In the genomic region with DNA sequence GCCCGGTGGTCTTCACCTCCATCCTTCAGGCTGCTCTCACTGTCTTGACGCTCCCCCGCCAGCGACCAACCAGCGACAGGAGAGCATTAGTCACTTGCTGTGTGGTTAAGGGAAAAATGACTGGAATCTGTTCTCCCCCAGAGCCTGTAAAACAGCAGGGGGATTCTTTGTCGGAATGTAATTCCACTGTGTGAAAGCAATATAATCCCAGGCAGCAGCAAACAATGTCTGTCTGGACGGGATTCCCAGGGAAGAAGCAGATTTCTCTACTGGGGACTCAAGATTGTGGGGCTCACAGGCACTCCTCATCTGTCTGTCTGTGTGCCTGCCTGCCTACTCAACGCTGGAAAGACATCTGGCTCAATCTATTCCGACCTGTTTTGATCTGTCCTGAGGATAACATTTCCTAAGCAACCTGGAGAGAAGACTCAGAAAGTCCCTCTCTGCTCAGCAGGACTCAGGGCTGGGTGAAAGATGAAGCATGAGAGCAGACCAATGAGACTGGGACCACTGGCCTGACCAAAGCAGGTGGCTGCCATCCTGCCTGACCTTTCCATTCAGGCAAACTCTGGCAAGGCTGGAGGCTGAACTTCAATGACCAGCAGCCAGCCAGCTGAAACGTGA, we compare ENCODE assay signal across 1 cellular context.
TF ChIP-seq lines count a peak whose summit lies in the region.

No MANE protein-coding gene starts in this region.

TF ChIP-seq in HEK293, 187 proteins besides CTCF, POLR2A, EP300 and RAD21 (continued from another document):
- TF ChIP-seq, protein P1, sequence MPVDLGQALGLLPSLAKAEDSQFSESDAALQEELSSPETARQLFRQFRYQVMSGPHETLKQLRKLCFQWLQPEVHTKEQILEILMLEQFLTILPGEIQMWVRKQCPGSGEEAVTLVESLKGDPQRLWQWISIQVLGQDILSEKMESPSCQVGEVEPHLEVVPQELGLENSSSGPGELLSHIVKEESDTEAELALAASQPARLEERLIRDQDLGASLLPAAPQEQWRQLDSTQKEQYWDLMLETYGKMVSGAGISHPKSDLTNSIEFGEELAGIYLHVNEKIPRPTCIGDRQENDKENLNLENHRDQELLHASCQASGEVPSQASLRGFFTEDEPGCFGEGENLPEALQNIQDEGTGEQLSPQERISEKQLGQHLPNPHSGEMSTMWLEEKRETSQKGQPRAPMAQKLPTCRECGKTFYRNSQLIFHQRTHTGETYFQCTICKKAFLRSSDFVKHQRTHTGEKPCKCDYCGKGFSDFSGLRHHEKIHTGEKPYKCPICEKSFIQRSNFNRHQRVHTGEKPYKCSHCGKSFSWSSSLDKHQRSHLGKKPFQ (tag by site-specific recombination; IDR thresholded peaks at IDR 0.05): peak; percentile 54; the same call in 1 of the 2 replicates
- no peak for TF ChIP-seq ZNF138 (tag by site-specific recombination; IDR thresholded peaks at IDR 0.05; ENCODE audit: borderline replicate concordance)
- TF ChIP-seq ZBTB17 (tag by site-specific recombination; IDR thresholded peaks at IDR 0.05): peak; percentile 89
- peak; percentile 88 for TF ChIP-seq ZNF843 (tag by site-specific recombination; IDR thresholded peaks at IDR 0.05)
- peak; percentile 73; the same call in 1 of the 2 replicates for TF ChIP-seq ZNF24 (tag by site-specific recombination; IDR thresholded peaks at IDR 0.05)
- no peak for TF ChIP-seq ZNF184 (tag by site-specific recombination; IDR thresholded peaks at IDR 0.05)
- TF ChIP-seq ZNF596 (tag by site-specific recombination; IDR thresholded peaks at IDR 0.05): peak; percentile 34; the same call in 1 of the 2 replicates
- TF ChIP-seq PRDM1 (tag by site-specific recombination; IDR thresholded peaks at IDR 0.05): peak; percentile 84
- TF ChIP-seq ZNF394 (tag by site-specific recombination; IDR thresholded peaks at IDR 0.05; ENCODE audit: borderline replicate concordance): no peak; the same call in 1 of the 2 replicates
- TF ChIP-seq, protein P2, sequence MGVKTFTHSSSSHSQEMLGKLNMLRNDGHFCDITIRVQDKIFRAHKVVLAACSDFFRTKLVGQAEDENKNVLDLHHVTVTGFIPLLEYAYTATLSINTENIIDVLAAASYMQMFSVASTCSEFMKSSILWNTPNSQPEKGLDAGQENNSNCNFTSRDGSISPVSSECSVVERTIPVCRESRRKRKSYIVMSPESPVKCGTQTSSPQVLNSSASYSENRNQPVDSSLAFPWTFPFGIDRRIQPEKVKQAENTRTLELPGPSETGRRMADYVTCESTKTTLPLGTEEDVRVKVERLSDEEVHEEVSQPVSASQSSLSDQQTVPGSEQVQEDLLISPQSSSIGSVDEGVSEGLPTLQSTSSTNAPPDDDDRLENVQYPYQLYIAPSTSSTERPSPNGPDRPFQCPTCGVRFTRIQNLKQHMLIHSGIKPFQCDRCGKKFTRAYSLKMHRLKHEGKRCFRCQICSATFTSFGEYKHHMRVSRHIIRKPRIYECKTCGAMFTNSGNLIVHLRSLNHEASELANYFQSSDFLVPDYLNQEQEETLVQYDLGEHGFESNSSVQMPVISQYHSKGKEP (tag by site-specific recombination; IDR thresholded peaks at IDR 0.05): peak; percentile 67
- TF ChIP-seq, protein P3, sequence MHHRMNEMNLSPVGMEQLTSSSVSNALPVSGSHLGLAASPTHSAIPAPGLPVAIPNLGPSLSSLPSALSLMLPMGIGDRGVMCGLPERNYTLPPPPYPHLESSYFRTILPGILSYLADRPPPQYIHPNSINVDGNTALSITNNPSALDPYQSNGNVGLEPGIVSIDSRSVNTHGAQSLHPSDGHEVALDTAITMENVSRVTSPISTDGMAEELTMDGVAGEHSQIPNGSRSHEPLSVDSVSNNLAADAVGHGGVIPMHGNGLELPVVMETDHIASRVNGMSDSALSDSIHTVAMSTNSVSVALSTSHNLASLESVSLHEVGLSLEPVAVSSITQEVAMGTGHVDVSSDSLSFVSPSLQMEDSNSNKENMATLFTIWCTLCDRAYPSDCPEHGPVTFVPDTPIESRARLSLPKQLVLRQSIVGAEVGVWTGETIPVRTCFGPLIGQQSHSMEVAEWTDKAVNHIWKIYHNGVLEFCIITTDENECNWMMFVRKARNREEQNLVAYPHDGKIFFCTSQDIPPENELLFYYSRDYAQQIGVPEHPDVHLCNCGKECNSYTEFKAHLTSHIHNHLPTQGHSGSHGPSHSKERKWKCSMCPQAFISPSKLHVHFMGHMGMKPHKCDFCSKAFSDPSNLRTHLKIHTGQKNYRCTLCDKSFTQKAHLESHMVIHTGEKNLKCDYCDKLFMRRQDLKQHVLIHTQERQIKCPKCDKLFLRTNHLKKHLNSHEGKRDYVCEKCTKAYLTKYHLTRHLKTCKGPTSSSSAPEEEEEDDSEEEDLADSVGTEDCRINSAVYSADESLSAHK (tag by site-specific recombination; IDR thresholded peaks at IDR 0.05): peak; percentile 83
- TF ChIP-seq ZBTB21 (tag by site-specific recombination; IDR thresholded peaks at IDR 0.05): peak; percentile 64; the same call in 1 of the 2 replicates
- TF ChIP-seq KLF1 (tag by site-specific recombination; IDR thresholded peaks at IDR 0.05): no peak
- TF ChIP-seq, protein P4, sequence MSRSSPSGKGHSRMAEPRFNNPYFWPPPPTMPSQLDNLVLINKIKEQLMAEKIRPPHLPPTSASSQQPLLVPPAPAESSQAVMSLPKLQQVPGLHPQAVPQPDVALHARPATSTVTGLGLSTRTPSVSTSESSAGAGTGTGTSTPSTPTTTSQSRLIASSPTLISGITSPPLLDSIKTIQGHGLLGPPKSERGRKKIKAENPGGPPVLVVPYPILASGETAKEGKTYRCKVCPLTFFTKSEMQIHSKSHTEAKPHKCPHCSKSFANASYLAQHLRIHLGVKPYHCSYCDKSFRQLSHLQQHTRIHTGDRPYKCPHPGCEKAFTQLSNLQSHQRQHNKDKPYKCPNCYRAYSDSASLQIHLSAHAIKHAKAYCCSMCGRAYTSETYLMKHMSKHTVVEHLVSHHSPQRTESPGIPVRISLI (tag by site-specific recombination; IDR thresholded peaks at IDR 0.05): no peak
- TF ChIP-seq, protein P5, sequence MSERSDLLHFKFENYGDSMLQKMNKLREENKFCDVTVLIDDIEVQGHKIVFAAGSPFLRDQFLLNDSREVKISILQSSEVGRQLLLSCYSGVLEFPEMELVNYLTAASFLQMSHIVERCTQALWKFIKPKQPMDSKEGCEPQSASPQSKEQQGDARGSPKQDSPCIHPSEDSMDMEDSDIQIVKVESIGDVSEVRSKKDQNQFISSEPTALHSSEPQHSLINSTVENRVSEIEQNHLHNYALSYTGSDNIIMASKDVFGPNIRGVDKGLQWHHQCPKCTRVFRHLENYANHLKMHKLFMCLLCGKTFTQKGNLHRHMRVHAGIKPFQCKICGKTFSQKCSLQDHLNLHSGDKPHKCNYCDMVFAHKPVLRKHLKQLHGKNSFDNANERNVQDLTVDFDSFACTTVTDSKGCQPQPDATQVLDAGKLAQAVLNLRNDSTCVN (tag by site-specific recombination; optimal IDR thresholded peaks at IDR 0.05): no peak
- TF ChIP-seq WT1 (tag by site-specific recombination; IDR thresholded peaks at IDR 0.05): peak; percentile 51; the same call in 1 of the 2 replicates
- peak; percentile 78 for TF ChIP-seq IKZF3 (tag by site-specific recombination; IDR thresholded peaks at IDR 0.05)
- TF ChIP-seq TRIM28 (IDR thresholded peaks at IDR 0.05; ENCODE audit: borderline replicate concordance, low read length): peak; percentile 50; the same call in 1 of the 2 replicates
- TF ChIP-seq ZNF335 (tag by site-specific recombination; conservative IDR thresholded peaks at IDR 0.05): peak; percentile 99
- TF ChIP-seq ZBTB8A (tag by site-specific recombination; IDR thresholded peaks at IDR 0.05): peak; percentile 49
- TF ChIP-seq KLF7 (tag by site-specific recombination; IDR thresholded peaks at IDR 0.05; ENCODE audit: borderline replicate concordance): no peak
- TF ChIP-seq SETDB1 (IDR thresholded peaks at IDR 0.05; ENCODE audit: insufficient read length, low read length): no peak
- peak; percentile 91 for TF ChIP-seq ZNF561 (tag by site-specific recombination; IDR thresholded peaks at IDR 0.05; ENCODE audit: borderline replicate concordance)
- peak; percentile 90 for TF ChIP-seq MZF1 (tag by site-specific recombination; IDR thresholded peaks at IDR 0.05; ENCODE audit: borderline replicate concordance)
- TF ChIP-seq TCF7L2 (IDR thresholded peaks at IDR 0.05; ENCODE audit: borderline replicate concordance, low read depth, low read length): peak; percentile 90; the same call in 1 of the 2 replicates
- TF ChIP-seq KLF10 (tag by site-specific recombination; IDR thresholded peaks at IDR 0.05): peak; percentile 99
- TF ChIP-seq ZEB2 (tag by site-specific recombination; IDR thresholded peaks at IDR 0.05): peak; percentile 94
- peak; percentile 61 for TF ChIP-seq ZXDB (tag by site-specific recombination; IDR thresholded peaks at IDR 0.05)
- peak; percentile 84 for TF ChIP-seq ZNF341 (tag by site-specific recombination; IDR thresholded peaks at IDR 0.05; ENCODE audit: low read depth)
